ENCODE assay signal across 8 cellular contexts in the genomic region with DNA sequence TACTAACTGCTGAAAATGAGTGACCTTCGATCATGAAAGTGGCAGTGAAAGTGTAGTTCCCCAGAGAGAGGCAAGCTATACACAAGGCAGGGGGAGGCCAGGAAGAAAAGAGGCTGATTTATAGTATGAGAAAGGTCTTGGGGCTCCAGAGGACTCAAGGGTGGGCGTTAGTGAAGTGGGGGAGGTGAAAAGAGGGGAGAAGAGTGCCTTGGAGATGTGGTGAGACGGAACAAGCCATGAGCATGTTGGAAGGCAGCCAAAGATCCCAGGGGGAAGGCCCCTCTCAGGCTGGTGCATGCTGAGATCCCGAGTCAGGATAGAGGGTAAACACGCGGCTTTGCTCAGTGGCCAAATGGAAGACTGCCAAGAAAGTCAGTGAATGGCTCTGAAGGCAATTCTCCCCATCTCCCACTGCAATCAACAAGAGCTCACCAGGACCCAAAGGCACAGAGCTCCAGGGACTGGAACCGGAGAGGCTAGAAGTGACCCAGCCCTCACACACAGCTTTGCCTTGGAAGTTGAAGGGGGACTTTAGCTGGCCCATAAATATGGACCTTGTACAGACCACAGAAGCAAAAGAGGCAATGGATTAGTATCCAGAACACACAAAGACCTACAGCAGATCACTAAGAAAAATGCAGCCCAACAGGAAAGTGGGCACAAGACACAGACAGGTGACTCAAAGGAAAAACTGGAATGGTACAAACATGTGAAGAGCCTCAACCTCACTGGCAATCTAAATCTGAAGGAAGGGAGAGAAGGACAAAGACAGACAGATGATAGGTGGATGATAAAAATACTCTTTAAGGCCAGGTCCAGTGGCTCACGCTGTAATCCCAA. TPM values are rescaled to one million over a fixed set of nuclear protein-coding genes. Genes with fewer than 3 reads are reported as not detected.
DNase-seq lines count a peak whose midpoint lies in the region; ATAC-seq and FAIRE-seq lines count a peak whose summit lies in the region.

No MANE protein-coding gene starts in this region.

- DNase-seq in HCEC 1CT (peak; percentile 45), NCI-H345 treated with DMSO at 0.1 percent for 48 hours (lab: John Stamatoyannopoulos, UW; ENCODE audit: unreplicated experiment) (peak; percentile 99), dermis blood vessel endothelial cell (peak; percentile 91), pons (ENCODE audit: low spot score) (peak; percentile 45), GM19239 (ENCODE audit: insufficient read length, low spot score) (no peak)
- DNase-seq in activated CD8-positive, alpha-beta memory T cell treated with anti-CD3 and anti-CD28 coated beads, Interleukin-2, amount 50 U/mL, for 48 hours: no peak

- no peak for ATAC-seq in HG03175 (IDR thresholded peaks at IDR 0.05; ENCODE audit: unreplicated experiment)
- ATAC-seq in HG02981 (IDR thresholded peaks at IDR 0.05; ENCODE audit: unreplicated experiment): no peak

- no peak for FAIRE-seq in GM19239 (lab: Jason Lieb, UNC)

RNA-seq across cellular contexts. Expression of a gene that starts 49.6 kb away (rescaled TPM):
- 0.65 and 0.68 TPM in 2 replicates for total RNA-seq in dermis blood vessel endothelial cell

RNA-seq across cellular contexts. Expression of a gene that starts 49.6 kb away (rescaled TPM):
- total RNA-seq in dermis blood vessel endothelial cell: 36.1 and 40.6 TPM in 2 replicates

Comparison
In these comparisons a context has a peak if more than half of its experiments do, and no peak if none do; other contexts are left out.
1. DNase-seq: peak in HCEC 1CT (single experiment), NCI-H345 treated with DMSO at 0.1 percent for 48 hours (single experiment), dermis blood vessel endothelial cell (single experiment) and pons (single experiment); none in activated CD8-positive, alpha-beta memory T cell treated with anti-CD3 and anti-CD28 coated beads, Interleukin-2, amount 50 U/mL, for 48 hours (single experiment) and GM19239 (single experiment).